Comparison of ENCODE assay signal across 1 cellular context in the genomic region with DNA sequence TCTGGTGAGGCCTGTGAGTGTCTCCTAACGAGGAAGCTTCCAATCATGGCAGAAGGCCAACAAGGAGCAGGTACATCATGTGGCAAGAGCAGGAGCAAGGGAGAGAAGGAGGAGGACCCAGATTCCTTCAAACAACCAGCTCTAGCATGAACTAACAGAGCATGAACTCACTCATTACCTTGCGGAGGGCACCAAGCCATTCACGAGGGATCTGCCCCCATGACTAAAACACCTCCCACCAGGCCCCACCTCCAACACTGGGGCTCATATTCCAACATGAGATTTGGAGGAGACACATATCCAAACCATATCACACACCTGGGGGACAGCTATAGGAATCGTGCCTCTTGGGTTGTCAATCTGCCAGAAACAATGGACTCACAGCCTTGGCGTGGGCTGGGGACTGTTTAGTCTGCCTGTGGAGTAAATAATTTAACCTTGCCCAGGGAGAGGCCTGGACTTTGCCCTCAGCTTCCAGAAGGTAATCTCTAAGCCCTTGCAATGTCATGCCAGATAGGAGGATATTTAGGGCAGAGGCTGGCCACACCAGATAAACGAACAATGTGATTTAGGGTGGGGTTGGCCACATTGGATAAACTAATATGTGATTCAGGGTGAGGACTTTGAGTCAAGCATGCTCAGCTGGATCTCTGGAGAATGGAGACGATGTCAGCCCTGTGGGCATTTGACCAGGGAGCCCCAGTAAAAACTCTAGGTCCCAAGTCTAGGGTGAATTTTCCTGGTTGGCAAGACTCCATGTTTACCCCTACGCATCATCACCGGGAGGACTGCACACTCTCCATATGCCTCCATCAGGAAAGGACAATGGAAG.
TF ChIP-seq lines count a peak whose summit lies in the region.

No MANE protein-coding gene starts in this region.

TF ChIP-seq in HepG2, 621 proteins besides CTCF, POLR2A, EP300 and RAD21 (continued from another document and continues in another):
- TF ChIP-seq, protein P1, sequence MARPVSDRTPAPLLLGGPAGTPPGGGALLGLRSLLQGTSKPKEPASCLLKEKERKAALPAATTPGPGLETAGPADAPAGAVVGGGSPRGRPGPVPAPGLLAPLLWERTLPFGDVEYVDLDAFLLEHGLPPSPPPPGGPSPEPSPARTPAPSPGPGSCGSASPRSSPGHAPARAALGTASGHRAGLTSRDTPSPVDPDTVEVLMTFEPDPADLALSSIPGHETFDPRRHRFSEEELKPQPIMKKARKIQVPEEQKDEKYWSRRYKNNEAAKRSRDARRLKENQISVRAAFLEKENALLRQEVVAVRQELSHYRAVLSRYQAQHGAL (CRISPR knock-in tag; IDR thresholded peaks at IDR 0.05; ENCODE audit: not compliant biosample characterization), result peak; percentile 29
- TF ChIP-seq, protein P2, sequence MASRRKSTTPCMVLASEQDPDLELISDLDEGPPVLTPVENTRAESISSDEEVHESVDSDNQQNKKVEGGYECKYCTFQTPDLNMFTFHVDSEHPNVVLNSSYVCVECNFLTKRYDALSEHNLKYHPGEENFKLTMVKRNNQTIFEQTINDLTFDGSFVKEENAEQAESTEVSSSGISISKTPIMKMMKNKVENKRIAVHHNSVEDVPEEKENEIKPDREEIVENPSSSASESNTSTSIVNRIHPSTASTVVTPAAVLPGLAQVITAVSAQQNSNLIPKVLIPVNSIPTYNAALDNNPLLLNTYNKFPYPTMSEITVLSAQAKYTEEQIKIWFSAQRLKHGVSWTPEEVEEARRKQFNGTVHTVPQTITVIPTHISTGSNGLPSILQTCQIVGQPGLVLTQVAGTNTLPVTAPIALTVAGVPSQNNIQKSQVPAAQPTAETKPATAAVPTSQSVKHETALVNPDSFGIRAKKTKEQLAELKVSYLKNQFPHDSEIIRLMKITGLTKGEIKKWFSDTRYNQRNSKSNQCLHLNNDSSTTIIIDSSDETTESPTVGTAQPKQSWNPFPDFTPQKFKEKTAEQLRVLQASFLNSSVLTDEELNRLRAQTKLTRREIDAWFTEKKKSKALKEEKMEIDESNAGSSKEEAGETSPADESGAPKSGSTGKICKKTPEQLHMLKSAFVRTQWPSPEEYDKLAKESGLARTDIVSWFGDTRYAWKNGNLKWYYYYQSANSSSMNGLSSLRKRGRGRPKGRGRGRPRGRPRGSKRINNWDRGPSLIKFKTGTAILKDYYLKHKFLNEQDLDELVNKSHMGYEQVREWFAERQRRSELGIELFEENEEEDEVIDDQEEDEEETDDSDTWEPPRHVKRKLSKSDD (CRISPR knock-in tag; IDR thresholded peaks at IDR 0.05; ENCODE audit: low read depth), result no peak
- TF ChIP-seq CREB3 (CRISPR knock-in tag; IDR thresholded peaks at IDR 0.05) (no peak), RFX5 (IDR thresholded peaks at IDR 0.05; ENCODE audit: low read depth, low read length) (no peak), FOXP4 (CRISPR knock-in tag; IDR thresholded peaks at IDR 0.05) (peak; percentile 94), HMG20A (CRISPR knock-in tag; IDR thresholded peaks at IDR 0.05; ENCODE audit: borderline replicate concordance) (peak; percentile 80), ATF3 (CRISPR knock-in tag; IDR thresholded peaks at IDR 0.05) (no peak), SALL2 (CRISPR knock-in tag; IDR thresholded peaks at IDR 0.05) (peak; percentile 77), ZFX (CRISPR knock-in tag; IDR thresholded peaks at IDR 0.05; ENCODE audit: low read depth) (peak; percentile 32; the same call in 1 of the 2 replicates), PLSCR1 (CRISPR knock-in tag; IDR thresholded peaks at IDR 0.05; ENCODE audit: borderline replicate concordance) (no peak), ZNF577 (CRISPR knock-in tag; IDR thresholded peaks at IDR 0.05; ENCODE audit: borderline replicate concordance, low read depth) (no peak), CENPT (CRISPR knock-in tag; IDR thresholded peaks at IDR 0.05; ENCODE audit: low read depth) (no peak), ZFP62 (CRISPR knock-in tag; IDR thresholded peaks at IDR 0.05) (no peak), NCOA1 (CRISPR knock-in tag; IDR thresholded peaks at IDR 0.05) (no peak), TSC22D2 (CRISPR knock-in tag; IDR thresholded peaks at IDR 0.05; ENCODE audit: borderline replicate concordance) (no peak), YEATS2 (CRISPR knock-in tag; IDR thresholded peaks at IDR 0.05; ENCODE audit: borderline replicate concordance) (peak; percentile 38; the same call in 1 of the 2 replicates), KDM1A (CRISPR knock-in tag; IDR thresholded peaks at IDR 0.05) (no peak), FOXK2 (IDR thresholded peaks at IDR 0.05) (peak; percentile 28; the same call in 1 of the 2 replicates), ZNF83 (CRISPR knock-in tag; IDR thresholded peaks at IDR 0.05; ENCODE audit: borderline replicate concordance) (no peak), ATAD3A (CRISPR knock-in tag; IDR thresholded peaks at IDR 0.05) (no peak), RXRA (CRISPR knock-in tag; IDR thresholded peaks at IDR 0.05) (peak; percentile 28; the same call in 1 of the 2 replicates), DPF2 (CRISPR knock-in tag; IDR thresholded peaks at IDR 0.05; ENCODE audit: borderline replicate concordance, low read depth) (no peak; the same call in 1 of the 2 replicates), ZNF766 (CRISPR knock-in tag; IDR thresholded peaks at IDR 0.05; ENCODE audit: borderline replicate concordance) (0 out of 2 replicates have a peak, but pooled peaks have one; percentile 47), ZNF772 (CRISPR knock-in tag; IDR thresholded peaks at IDR 0.05) (peak; percentile 80), TBX2 (CRISPR knock-in tag; IDR thresholded peaks at IDR 0.05; ENCODE audit: borderline replicate concordance) (peak; percentile 83), HIVEP1 (CRISPR knock-in tag; IDR thresholded peaks at IDR 0.05) (no peak), ELF3 (CRISPR knock-in tag; IDR thresholded peaks at IDR 0.05) (peak; percentile 62), RFXANK (CRISPR knock-in tag; IDR thresholded peaks at IDR 0.05) (no peak), ZSCAN5A (CRISPR knock-in tag; IDR thresholded peaks at IDR 0.05; ENCODE audit: borderline replicate concordance) (no peak), ZFAT (CRISPR knock-in tag; conservative IDR thresholded peaks at IDR 0.05) (no peak), HDAC2 (CRISPR knock-in tag; IDR thresholded peaks at IDR 0.05) (peak; percentile 74), SRY (CRISPR knock-in tag; IDR thresholded peaks at IDR 0.05) (no peak), AKAP8 (CRISPR knock-in tag; IDR thresholded peaks at IDR 0.05) (no peak), XBP1 (CRISPR knock-in tag; IDR thresholded peaks at IDR 0.05) (no peak), ZSCAN22 (CRISPR knock-in tag; IDR thresholded peaks at IDR 0.05) (no peak), PPARG (CRISPR knock-in tag; conservative IDR thresholded peaks at IDR 0.05) (peak; percentile 89), ZFP36L1 (CRISPR knock-in tag; IDR thresholded peaks at IDR 0.05) (no peak)
- TF ChIP-seq, protein P3, sequence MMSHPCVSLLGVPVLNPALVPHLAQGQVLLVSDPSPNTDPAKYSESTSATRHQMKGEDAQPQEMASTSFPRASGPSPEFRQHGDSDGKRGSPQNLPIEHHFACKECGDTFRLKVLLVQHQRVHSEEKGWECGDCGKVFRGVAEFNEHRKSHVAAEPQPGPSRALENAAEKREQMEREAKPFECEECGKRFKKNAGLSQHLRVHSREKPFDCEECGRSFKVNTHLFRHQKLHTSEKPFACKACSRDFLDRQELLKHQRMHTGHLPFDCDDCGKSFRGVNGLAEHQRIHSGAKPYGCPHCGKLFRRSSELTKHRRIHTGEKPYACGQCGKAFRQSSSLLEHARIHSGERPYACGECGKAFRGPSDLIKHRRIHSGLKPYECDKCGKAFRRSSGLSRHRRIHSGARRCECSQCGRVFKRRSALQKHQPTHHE (CRISPR knock-in tag; IDR thresholded peaks at IDR 0.05; ENCODE audit: borderline replicate concordance), result no peak
- TF ChIP-seq, protein P4, sequence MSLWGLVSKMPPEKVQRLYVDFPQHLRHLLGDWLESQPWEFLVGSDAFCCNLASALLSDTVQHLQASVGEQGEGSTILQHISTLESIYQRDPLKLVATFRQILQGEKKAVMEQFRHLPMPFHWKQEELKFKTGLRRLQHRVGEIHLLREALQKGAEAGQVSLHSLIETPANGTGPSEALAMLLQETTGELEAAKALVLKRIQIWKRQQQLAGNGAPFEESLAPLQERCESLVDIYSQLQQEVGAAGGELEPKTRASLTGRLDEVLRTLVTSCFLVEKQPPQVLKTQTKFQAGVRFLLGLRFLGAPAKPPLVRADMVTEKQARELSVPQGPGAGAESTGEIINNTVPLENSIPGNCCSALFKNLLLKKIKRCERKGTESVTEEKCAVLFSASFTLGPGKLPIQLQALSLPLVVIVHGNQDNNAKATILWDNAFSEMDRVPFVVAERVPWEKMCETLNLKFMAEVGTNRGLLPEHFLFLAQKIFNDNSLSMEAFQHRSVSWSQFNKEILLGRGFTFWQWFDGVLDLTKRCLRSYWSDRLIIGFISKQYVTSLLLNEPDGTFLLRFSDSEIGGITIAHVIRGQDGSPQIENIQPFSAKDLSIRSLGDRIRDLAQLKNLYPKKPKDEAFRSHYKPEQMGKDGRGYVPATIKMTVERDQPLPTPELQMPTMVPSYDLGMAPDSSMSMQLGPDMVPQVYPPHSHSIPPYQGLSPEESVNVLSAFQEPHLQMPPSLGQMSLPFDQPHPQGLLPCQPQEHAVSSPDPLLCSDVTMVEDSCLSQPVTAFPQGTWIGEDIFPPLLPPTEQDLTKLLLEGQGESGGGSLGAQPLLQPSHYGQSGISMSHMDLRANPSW (CRISPR knock-in tag; IDR thresholded peaks at IDR 0.05; ENCODE audit: borderline replicate concordance), result no peak
- TF ChIP-seq, protein P5, sequence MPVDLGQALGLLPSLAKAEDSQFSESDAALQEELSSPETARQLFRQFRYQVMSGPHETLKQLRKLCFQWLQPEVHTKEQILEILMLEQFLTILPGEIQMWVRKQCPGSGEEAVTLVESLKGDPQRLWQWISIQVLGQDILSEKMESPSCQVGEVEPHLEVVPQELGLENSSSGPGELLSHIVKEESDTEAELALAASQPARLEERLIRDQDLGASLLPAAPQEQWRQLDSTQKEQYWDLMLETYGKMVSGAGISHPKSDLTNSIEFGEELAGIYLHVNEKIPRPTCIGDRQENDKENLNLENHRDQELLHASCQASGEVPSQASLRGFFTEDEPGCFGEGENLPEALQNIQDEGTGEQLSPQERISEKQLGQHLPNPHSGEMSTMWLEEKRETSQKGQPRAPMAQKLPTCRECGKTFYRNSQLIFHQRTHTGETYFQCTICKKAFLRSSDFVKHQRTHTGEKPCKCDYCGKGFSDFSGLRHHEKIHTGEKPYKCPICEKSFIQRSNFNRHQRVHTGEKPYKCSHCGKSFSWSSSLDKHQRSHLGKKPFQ (CRISPR knock-in tag; IDR thresholded peaks at IDR 0.05; ENCODE audit: insufficient replicate concordance), result no peak
- TF ChIP-seq, protein P6, sequence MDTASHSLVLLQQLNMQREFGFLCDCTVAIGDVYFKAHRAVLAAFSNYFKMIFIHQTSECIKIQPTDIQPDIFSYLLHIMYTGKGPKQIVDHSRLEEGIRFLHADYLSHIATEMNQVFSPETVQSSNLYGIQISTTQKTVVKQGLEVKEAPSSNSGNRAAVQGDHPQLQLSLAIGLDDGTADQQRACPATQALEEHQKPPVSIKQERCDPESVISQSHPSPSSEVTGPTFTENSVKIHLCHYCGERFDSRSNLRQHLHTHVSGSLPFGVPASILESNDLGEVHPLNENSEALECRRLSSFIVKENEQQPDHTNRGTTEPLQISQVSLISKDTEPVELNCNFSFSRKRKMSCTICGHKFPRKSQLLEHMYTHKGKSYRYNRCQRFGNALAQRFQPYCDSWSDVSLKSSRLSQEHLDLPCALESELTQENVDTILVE (CRISPR knock-in tag; IDR thresholded peaks at IDR 0.05), result peak; percentile 32; the same call in 1 of the 2 replicates
